In genomic region chr7:127983804-127984332, GRCh38 we compare ENCODE assay signal across 15 cellular contexts. TPM values are rescaled to one million over a fixed set of nuclear protein-coding genes. Genes with fewer than 3 reads are reported as not detected.
A peak's percentile ranks its signal among the peaks of the same experiment; 100 is the strongest.
DNase-seq lines count a peak whose midpoint lies in the region; ATAC-seq, FAIRE-seq and TF ChIP-seq lines count a peak whose summit lies in the region.
"Had no signal": no experiment of that assay in that cellular context is flagged by ENCODE, and none has a peak within 500 bp of the region (broad histone marks: within the 10 kb centered on the region; RNA-seq: fewer than 3 reads in every experiment).

No MANE protein-coding gene starts in this region.

- FAIRE-seq in bronchial epithelial cell (lab: Jason Lieb, UNC) = no peak
- FAIRE-seq in pancreas (lab: Jason Lieb, UNC) = no peak
- FAIRE-seq: GM12892 had no signal

- H3K4me3 ChIP-seq in bronchial epithelial cell (ENCODE audit: low read depth, low read length) = no peak overlapping the region
- no peak overlapping the region for H3K4me3 ChIP-seq in pancreas
- H3K4me3 ChIP-seq in CD8-positive, alpha-beta memory T cell (ENCODE audit: low read length) = no peak overlapping the region
- H3K4me3 ChIP-seq: vagina had no signal

- no peak overlapping the region for H3K4me3 Mint-ChIP-seq in activated CD4-positive, alpha-beta T cell treated with anti-CD3 and anti-CD28 coated beads, Interleukin-2, amount 10 ng/mL, durations not matched to agents 7 days and 5 days
- no peak overlapping the region for H3K4me3 Mint-ChIP-seq in CD8-positive, alpha-beta memory T cell
- H3K4me3 Mint-ChIP-seq: activated naive CD8-positive, alpha-beta T cell treated with anti-CD3 and anti-CD28 coated beads, Interleukin-2, amount 10 ng/mL, durations not matched to agents 7 days and 5 days; T-cell had no signal

- ATAC-seq in pancreas = peak; percentile 68 to 83 (median 70)
- no peak for ATAC-seq in HG03565 (IDR thresholded peaks at IDR 0.05; ENCODE audit: unreplicated experiment)
- ATAC-seq: T-cell had no signal

- POLR2A ChIA-PET in activated CD4-positive, alpha-beta T cell treated with anti-CD3 and anti-CD28 coated beads, Interleukin-2, amount 10 ng/mL, durations not matched to agents 7 days and 5 days (lab: Charles Lee) = no interaction called here
- POLR2A ChIA-PET in CD8-positive, alpha-beta memory T cell (lab: Charles Lee) = interaction anchor here (0.6 kb wide), 1 partner anchor 688 kb away, joined by 8 read pairs; no protein-coding TSS in a partner anchor

- peaks cover 6% of the 10 kb centered on the region for H3K9me3 Mint-ChIP-seq in activated CD4-positive, alpha-beta T cell treated with anti-CD3 and anti-CD28 coated beads, Interleukin-2, amount 10 ng/mL, durations not matched to agents 7 days and 5 days
- peaks cover 0 to 7% (median 7%) of the 10 kb centered on the region in 5 donors for H3K9me3 Mint-ChIP-seq in CD8-positive, alpha-beta memory T cell

- H3K4me1 Mint-ChIP-seq in activated CD4-positive, alpha-beta T cell treated with anti-CD3 and anti-CD28 coated beads, Interleukin-2, amount 10 ng/mL, durations not matched to agents 7 days and 5 days = peaks cover 14% of the 10 kb centered on the region
- H3K4me1 Mint-ChIP-seq in CD8-positive, alpha-beta memory T cell = peaks cover 11 to 36% (median 26%) of the 10 kb centered on the region in 3 donors

- intact Hi-C loops in pancreas (cut with DNase I) = no loop called here

- no peak for TF ChIP-seq CTCF in bronchial epithelial cell (IDR thresholded peaks at IDR 0.05; ENCODE audit: insufficient read depth, low read length, severe bottlenecking)
- TF ChIP-seq CTCF in pancreas (IDR thresholded peaks at IDR 0.05) = no peak

- peaks cover 10% of the 10 kb centered on the region for H3K36me3 Mint-ChIP-seq in activated CD4-positive, alpha-beta T cell treated with anti-CD3 and anti-CD28 coated beads, Interleukin-2, amount 10 ng/mL, durations not matched to agents 7 days and 5 days (ENCODE audit: low read depth)
- peaks cover 11 to 17% (median 14%) of the 10 kb centered on the region in 3 donors for H3K36me3 Mint-ChIP-seq in CD8-positive, alpha-beta memory T cell

- WGBS in pancreas, 2 donors = 44 to 46% methylated on average over 5 of the region's 5 CpGs

- CTCF ChIA-PET in activated CD4-positive, alpha-beta T cell treated with anti-CD3 and anti-CD28 coated beads, Interleukin-2, amount 10 ng/mL, durations not matched to agents 7 days and 5 days (lab: Charles Lee) = no interaction called here
- CTCF ChIA-PET in CD8-positive, alpha-beta memory T cell (lab: Charles Lee) = interaction anchor here (1.0 kb wide), 1 partner anchor 16 kb away, joined by 4 read pairs; no protein-coding TSS in a partner anchor

- no peaks in the 10 kb centered on the region for H3K9me3 ChIP-seq in pancreas
- no peaks in the 10 kb centered on the region for H3K9me3 ChIP-seq in CD8-positive, alpha-beta memory T cell (ENCODE audit: low read length)
- H3K9me3 ChIP-seq: vagina had no signal

- peaks cover 21 to 30% (median 26%) of the 10 kb centered on the region in 3 donors for H3K4me1 ChIP-seq in pancreas
- peaks cover 9% of the 10 kb centered on the region for H3K4me1 ChIP-seq in CD8-positive, alpha-beta memory T cell (ENCODE audit: insufficient read depth, low read length)

- H3K27me3 Mint-ChIP-seq in activated CD4-positive, alpha-beta T cell treated with anti-CD3 and anti-CD28 coated beads, Interleukin-2, amount 10 ng/mL, durations not matched to agents 7 days and 5 days = no peaks in the 10 kb centered on the region
- peaks cover 0 to 3% of the 10 kb centered on the region in 2 donors for H3K27me3 Mint-ChIP-seq in CD8-positive, alpha-beta memory T cell
- H3K27me3 Mint-ChIP-seq: activated naive CD8-positive, alpha-beta T cell treated with anti-CD3 and anti-CD28 coated beads, Interleukin-2, amount 10 ng/mL, durations not matched to agents 7 days and 5 days; T-cell had no signal

- H3K27me3 ChIP-seq in bronchial epithelial cell (ENCODE audit: control insufficient read depth, insufficient read depth, low read length) (no peaks in the 10 kb centered on the region), pancreas (no peaks in the 10 kb centered on the region)
- H3K27me3 ChIP-seq in CD8-positive, alpha-beta memory T cell (ENCODE audit: insufficient read depth, low read length, poor library complexity, severe bottlenecking) = no peaks in the 10 kb centered on the region
- H3K27me3 ChIP-seq: vagina had no signal

- H3K36me3 ChIP-seq in bronchial epithelial cell (ENCODE audit: control insufficient read depth, insufficient read depth, low read length) (peaks cover 3% of the 10 kb centered on the region), pancreas (no peaks in the 10 kb centered on the region)
- H3K36me3 ChIP-seq in CD8-positive, alpha-beta memory T cell (ENCODE audit: insufficient read depth, low read length) = no peaks in the 10 kb centered on the region
- H3K36me3 ChIP-seq: vagina had no signal

- peak; percentile 16 for DNase-seq in activated CD4-positive, alpha-beta T cell treated with anti-CD3 and anti-CD28 coated beads for 48 hours
- DNase-seq in activated CD4-positive, alpha-beta T cell treated with anti-CD3 and anti-CD28 coated beads, Interleukin-2, amount 10 ng/mL, durations not matched to agents 7 days and 5 days = no peak
- peak; percentile 26 for DNase-seq in NCI-H146 treated with DMSO at 0.1 percent for 48 hours (lab: John Stamatoyannopoulos, UW; ENCODE audit: unreplicated experiment)
- DNase-seq in bronchial epithelial cell (ENCODE audit: low read depth) = peak; percentile 66
- no peak for DNase-seq in pancreas
- no peak for DNase-seq in NCI-H2196 treated with DMSO at 0.1 percent for 48 hours (lab: John Stamatoyannopoulos, UW; ENCODE audit: unreplicated experiment)
- no peak for DNase-seq in CD8-positive, alpha-beta memory T cell
- DNase-seq: activated naive CD8-positive, alpha-beta T cell treated with anti-CD3 and anti-CD28 coated beads, Interleukin-2, amount 10 ng/mL, durations not matched to agents 7 days and 5 days; effector memory CD4-positive, alpha-beta T cell; NCI-H187; occipital lobe; T-cell had no signal

- H3K27ac Mint-ChIP-seq in activated CD4-positive, alpha-beta T cell treated with anti-CD3 and anti-CD28 coated beads, Interleukin-2, amount 10 ng/mL, durations not matched to agents 7 days and 5 days = no peak overlapping the region
- peak overlapping the region in 1 of 8 donors; percentile 6 for H3K27ac Mint-ChIP-seq in CD8-positive, alpha-beta memory T cell
- H3K27ac Mint-ChIP-seq: activated naive CD8-positive, alpha-beta T cell treated with anti-CD3 and anti-CD28 coated beads, Interleukin-2, amount 10 ng/mL, durations not matched to agents 7 days and 5 days; T-cell had no signal

- H3K27ac ChIP-seq in pancreas = peak overlapping the region in 2 of 4 donors; percentile 43 to 62
- H3K27ac ChIP-seq in CD8-positive, alpha-beta memory T cell (ENCODE audit: low read depth, low read length) = no peak overlapping the region
- H3K27ac ChIP-seq: vagina had no signal

RNA-seq across cellular contexts. Expression of gene LRRC4, which starts 47.4 kb away (rescaled TPM):
- total RNA-seq in activated CD4-positive, alpha-beta T cell treated with anti-CD3 and anti-CD28 coated beads, Interleukin-2, amount 10 ng/mL, durations not matched to agents 7 days and 5 days = not detected
- total RNA-seq in bronchial epithelial cell (under 0.01 and 0.64 TPM in 2 replicates), pancreas (1 to 10 TPM in 2 of 6 donors, under 1 TPM in 4; 0.42 to 1.6 (median 0.84) TPM)
- 1 to 10 TPM in 1 of 2 donors, under 1 TPM in 1; 0.76 to 2.4 TPM for polyA plus RNA-seq in pancreas
- under 1 TPM; 0.15 to 0.51 TPM for total RNA-seq in CD8-positive, alpha-beta memory T cell
- polyA plus RNA-seq in CD8-positive, alpha-beta memory T cell = not detected

Comparison
In these comparisons a context has a peak if more than half of its experiments do, and no peak if none do; other contexts are left out.
1. DNase-seq: peak in activated CD4-positive, alpha-beta T cell treated with anti-CD3 and anti-CD28 coated beads for 48 hours (single experiment), NCI-H146 treated with DMSO at 0.1 percent for 48 hours (single experiment) and bronchial epithelial cell (single experiment); none in activated CD4-positive, alpha-beta T cell treated with anti-CD3 and anti-CD28 coated beads, Interleukin-2, amount 10 ng/mL, durations not matched to agents 7 days and 5 days (single experiment), pancreas (0 of 6), NCI-H2196 treated with DMSO at 0.1 percent for 48 hours (single experiment) and CD8-positive, alpha-beta memory T cell (0 of 5).